ENCODE assay signal across 12 cellular contexts in the genomic region with DNA sequence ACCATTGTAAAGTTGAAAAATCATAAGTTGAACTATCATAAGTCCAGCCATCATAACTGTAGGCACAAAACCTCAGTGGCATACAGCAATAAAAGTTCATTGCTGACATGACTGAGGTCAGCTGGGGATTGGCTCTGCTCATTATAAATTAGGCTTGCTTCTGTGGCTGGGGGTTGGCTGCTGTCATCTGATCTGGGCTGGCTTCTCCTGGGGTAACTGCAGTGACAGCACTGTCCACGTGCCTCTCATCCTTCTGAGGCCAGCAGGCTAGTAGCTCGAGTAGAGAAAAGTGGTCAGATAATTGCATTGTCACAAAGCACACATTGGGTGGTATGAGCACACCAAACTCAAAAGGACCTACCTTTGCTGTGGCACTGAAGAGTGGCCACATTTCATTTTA. TPM values are rescaled to one million over a fixed set of nuclear protein-coding genes. Genes with fewer than 3 reads are reported as not detected.
DNase-seq lines count a peak whose midpoint lies in the region; ATAC-seq and TF ChIP-seq lines count a peak whose summit lies in the region.
"Had no signal": no experiment of that assay in that cellular context is flagged by ENCODE, and none has a peak within 500 bp of the region (broad histone marks: within the 10 kb centered on the region; RNA-seq: fewer than 3 reads in every experiment).

No MANE protein-coding gene starts in this region.

- H3K4me1 Mint-ChIP-seq in CD4-positive, alpha-beta T cell (ENCODE audit: low read depth): peaks cover 93% of the 10 kb centered on the region
- H3K4me1 Mint-ChIP-seq in IgD-negative memory B cell (peaks cover 58 to 82% (median 76%) of the 10 kb centered on the region in 3 donors), nephron progenitor cell (peaks cover 62% of the 10 kb centered on the region)
- H3K4me1 Mint-ChIP-seq in activated T-helper 17 cell treated with anti-CD3 and anti-CD28 coated beads, Interleukin-2, amount 50 U/mL, for 72 hours: peaks cover 64% of the 10 kb centered on the region

- H3K79me2 ChIP-seq in smooth muscle cell (ENCODE audit: low read depth): peaks cover 41% of the 10 kb centered on the region

- WGBS in smooth muscle cell (ENCODE audit: low lambda C conversion rate): 39% methylated on average over 2 of the region's 2 CpGs

- H3K9me3 ChIP-seq in CD4-positive, alpha-beta T cell (ENCODE audit: control insufficient read depth, low read length): no peaks in the 10 kb centered on the region
- no peaks in the 10 kb centered on the region for H3K9me3 ChIP-seq in smooth muscle cell (replicated peaks; ENCODE audit: low read depth)
- H3K9me3 ChIP-seq: prostate gland had no signal

- no peaks in the 10 kb centered on the region for H3K9me3 Mint-ChIP-seq in CD4-positive, alpha-beta T cell
- H3K9me3 Mint-ChIP-seq in IgD-negative memory B cell: no peaks in the 10 kb centered on the region
- H3K9me3 Mint-ChIP-seq in activated T-helper 17 cell treated with anti-CD3 and anti-CD28 coated beads, Interleukin-2, amount 50 U/mL, for 72 hours: no peaks in the 10 kb centered on the region
- peaks cover 20% of the 10 kb centered on the region for H3K9me3 Mint-ChIP-seq in nephron progenitor cell

- no peak overlapping the region for H2AFZ ChIP-seq in smooth muscle cell (ENCODE audit: low read depth)

- H3K27ac ChIP-seq in CD4-positive, alpha-beta T cell (ENCODE audit: low read depth, low read length): no peak overlapping the region
- no peak overlapping the region for H3K27ac ChIP-seq in smooth muscle cell (ENCODE audit: low read depth)
- H3K27ac ChIP-seq: SK-N-MC had no signal

- no peaks in the 10 kb centered on the region for H3K27me3 Mint-ChIP-seq in CD4-positive, alpha-beta T cell
- H3K27me3 Mint-ChIP-seq in IgD-negative memory B cell (no peaks in the 10 kb centered on the region), nephron progenitor cell (ENCODE audit: low read depth, poor library complexity) (no peaks in the 10 kb centered on the region)
- no peaks in the 10 kb centered on the region for H3K27me3 Mint-ChIP-seq in activated T-helper 17 cell treated with anti-CD3 and anti-CD28 coated beads, Interleukin-2, amount 50 U/mL, for 72 hours

- H3K36me3 Mint-ChIP-seq in CD4-positive, alpha-beta T cell (ENCODE audit: low read depth): no peaks in the 10 kb centered on the region
- no peaks in the 10 kb centered on the region for H3K36me3 Mint-ChIP-seq in IgD-negative memory B cell
- H3K36me3 Mint-ChIP-seq in activated T-helper 17 cell treated with anti-CD3 and anti-CD28 coated beads, Interleukin-2, amount 50 U/mL, for 72 hours (ENCODE audit: low read depth): no peaks in the 10 kb centered on the region
- peaks cover 21% of the 10 kb centered on the region for H3K36me3 Mint-ChIP-seq in nephron progenitor cell (ENCODE audit: low read depth)

- peaks cover 11% of the 10 kb centered on the region for H3K4me1 ChIP-seq in smooth muscle cell (ENCODE audit: low read depth)

- CTCF ChIA-PET in CD4-positive, alpha-beta T cell (lab: Charles Lee): interaction anchor here (1.4 to 4.6 kb wide), 4 partner anchors 8 to 45 kb away, joined by 3 to 25 read pairs (median 8); no protein-coding TSS in a partner anchor

- no peaks in the 10 kb centered on the region for H3K27me3 ChIP-seq in CD4-positive, alpha-beta T cell (ENCODE audit: control insufficient read depth, insufficient read depth, low read length)
- H3K27me3 ChIP-seq in smooth muscle cell (ENCODE audit: low read depth): no peaks in the 10 kb centered on the region

- no peak overlapping the region for H3K4me3 ChIP-seq in smooth muscle cell
- H3K4me3 ChIP-seq: left ventricle myocardium inferior, prostate gland, SK-N-MC had no signal

- peak overlapping the region; percentile 95 for H3K27ac Mint-ChIP-seq in CD4-positive, alpha-beta T cell
- H3K27ac Mint-ChIP-seq in IgD-negative memory B cell (peak overlapping the region; percentile 86 to 98 (median 97)), nephron progenitor cell (peak overlapping the region; percentile 73)
- peak overlapping the region; percentile 79 for H3K27ac Mint-ChIP-seq in activated T-helper 17 cell treated with anti-CD3 and anti-CD28 coated beads, Interleukin-2, amount 50 U/mL, for 72 hours

- POLR2A ChIA-PET in CD4-positive, alpha-beta T cell (lab: Charles Lee): interaction anchor here (0.6 to 8.5 kb wide), 7 partner anchors 8 to 37 kb away, joined by 3 to 85 read pairs (median 17); a partner anchor contains a TSS

- no peak overlapping the region for H3K4me2 ChIP-seq in smooth muscle cell

- H3K36me3 ChIP-seq in smooth muscle cell (ENCODE audit: low read depth): no peaks in the 10 kb centered on the region
- H3K36me3 ChIP-seq: left ventricle myocardium inferior, prostate gland had no signal

- ATAC-seq in CD4-positive, alpha-beta T cell (ENCODE audit: poor library complexity): no peak
- ATAC-seq in activated T-helper 17 cell treated with anti-CD3 and anti-CD28 coated beads, Interleukin-2, amount 50 U/mL, for 72 hours (replicated peaks): no peak
- ATAC-seq in HG02938 (IDR thresholded peaks at IDR 0.05; ENCODE audit: unreplicated experiment): no peak
- ATAC-seq in HG02973 (IDR thresholded peaks at IDR 0.05; ENCODE audit: unreplicated experiment): no peak

- DNase-seq in CD4-positive, alpha-beta T cell: no peak
- DNase-seq in nephron progenitor cell (no peak), smooth muscle cell (lab: John Stamatoyannopoulos, UW; ENCODE audit: unreplicated experiment) (no peak), cerebellar nuclear complex (lab: John Stamatoyannopoulos, UW) (no peak)
- DNase-seq: DMS79, left ventricle myocardium inferior had no signal

- peaks cover 13% of the 10 kb centered on the region for H4K20me1 ChIP-seq in smooth muscle cell (ENCODE audit: low read depth)

- intact Hi-C loops in CD4-positive, alpha-beta T cell (cut with DNase I, micrococcal nuclease): loop anchor here (1.0 to 10.0 kb wide), 3 partner anchors 8 to 1768 kb away; no protein-coding TSS in a partner anchor

- H3K9ac ChIP-seq in smooth muscle cell (ENCODE audit: low read depth): no peak overlapping the region

- TF ChIP-seq CTCF in CD4-positive, alpha-beta T cell (IDR thresholded peaks at IDR 0.05): no peak
- TF ChIP-seq CTCF in nephron progenitor cell (IDR thresholded peaks at IDR 0.05) (no peak), smooth muscle cell (IDR thresholded peaks at IDR 0.05; ENCODE audit: borderline replicate concordance, insufficient read depth, poor library complexity, severe bottlenecking) (no peak)

- H3K4me3 Mint-ChIP-seq in CD4-positive, alpha-beta T cell: peak overlapping the region; percentile 40
- peak overlapping the region in 3 of 4 donors; percentile 46 to 87 (median 51) for H3K4me3 Mint-ChIP-seq in IgD-negative memory B cell
- peak overlapping the region; percentile 61 for H3K4me3 Mint-ChIP-seq in activated T-helper 17 cell treated with anti-CD3 and anti-CD28 coated beads, Interleukin-2, amount 50 U/mL, for 72 hours
- no peak overlapping the region for H3K4me3 Mint-ChIP-seq in nephron progenitor cell

- peaks cover 13% of the 10 kb centered on the region for H3F3A ChIP-seq in smooth muscle cell (ENCODE audit: low read depth)

RNA-seq across cellular contexts. Expression of a gene that starts 31.3 kb away (rescaled TPM):
- total RNA-seq in CD4-positive, alpha-beta T cell: 10 to 100 TPM; 31.5 to 35.2 TPM
- polyA plus RNA-seq in IgD-negative memory B cell: 141 TPM
- 10 to 100 TPM; 26.9 to 51.1 TPM for total RNA-seq in activated T-helper 17 cell treated with anti-CD3 and anti-CD28 coated beads, Interleukin-2, amount 50 U/mL, for 72 hours
- total RNA-seq in smooth muscle cell: 7.2 and 23.4 TPM in 2 replicates
- 43.1 and 70.6 TPM in 2 replicates for polyA plus RNA-seq in smooth muscle cell
